Comparison of ENCODE assay signal across 16 cellular contexts in the genomic region with DNA sequence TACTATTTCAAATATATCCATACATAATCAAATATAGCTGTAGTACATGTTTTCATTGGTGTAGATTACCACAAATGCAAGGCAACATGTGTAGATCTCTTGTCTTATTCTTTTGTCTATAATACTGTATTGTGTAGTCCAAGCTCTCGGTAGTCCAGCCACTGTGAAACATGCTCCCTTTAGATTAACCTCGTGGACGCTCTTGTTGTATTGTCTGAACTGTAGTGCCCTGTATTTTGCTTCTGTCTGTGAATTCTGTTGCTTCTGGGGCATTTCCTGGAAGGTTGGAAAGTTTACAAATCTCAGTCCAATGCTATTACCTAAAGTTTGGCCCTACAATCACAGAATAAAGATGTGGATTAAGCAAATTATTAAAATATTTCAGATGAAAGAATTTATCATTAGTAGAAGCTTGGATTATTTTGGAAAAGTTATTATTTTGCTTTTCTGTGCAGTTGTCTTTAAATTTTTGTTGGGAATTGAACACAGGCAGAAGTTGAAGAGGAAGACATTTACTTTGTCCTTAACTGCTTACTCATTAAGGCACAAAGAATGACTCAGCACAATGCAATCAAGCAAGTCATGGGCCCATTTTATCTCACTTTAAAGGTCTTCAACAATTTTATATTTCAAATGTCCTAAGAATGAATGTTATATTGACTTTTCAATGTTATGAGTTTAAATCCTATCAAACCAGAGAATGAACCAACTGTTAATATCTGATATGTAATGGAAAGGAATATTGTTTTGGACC.
DNase-seq lines count a peak whose midpoint lies in the region; ATAC-seq, FAIRE-seq and TF ChIP-seq lines count a peak whose summit lies in the region.
"Had no signal": no experiment of that assay in that cellular context is flagged by ENCODE, and none has a peak within 500 bp of the region (broad histone marks: within the 10 kb centered on the region; RNA-seq: fewer than 3 reads in every experiment).

No MANE protein-coding gene starts in this region.

- peak; percentile 73 for ATAC-seq in HG02610 (IDR thresholded peaks at IDR 0.05; ENCODE audit: unreplicated experiment)

- no peak overlapping the region for H3K4me3 ChIP-seq in AG10803 (ENCODE audit: low read length)
- H3K4me3 ChIP-seq in keratinocyte (ENCODE audit: control insufficient read depth in 2 of 3, extremely low read depth in 1 of 3, insufficient read depth in 2 of 3, low read depth in 1 of 3, low read length in 3 of 3), result no peak overlapping the region
- H3K4me3 ChIP-seq: coronary artery had no signal

- H3K9me3 Mint-ChIP-seq in activated CD4-positive, alpha-beta T cell treated with anti-CD3 and anti-CD28 coated beads, Interleukin-2, amount 10 ng/mL, durations not matched to agents 24 days and 14 days, result no peaks in the 10 kb centered on the region
- H3K9me3 Mint-ChIP-seq: naive B cell had no signal

- no peaks in the 10 kb centered on the region for H3K79me2 ChIP-seq in keratinocyte (ENCODE audit: control insufficient read depth, insufficient read depth, low read length)

- no peaks in the 10 kb centered on the region for H3K27me3 ChIP-seq in keratinocyte (ENCODE audit: control insufficient read depth, extremely low read depth, insufficient read depth, low read length)

- H3K27ac Mint-ChIP-seq in activated CD4-positive, alpha-beta T cell treated with anti-CD3 and anti-CD28 coated beads, Interleukin-2, amount 10 ng/mL, durations not matched to agents 24 days and 14 days, result no peak overlapping the region
- H3K27ac Mint-ChIP-seq: naive B cell had no signal

- dilution Hi-C loops in keratinocyte (cut with MboI; ENCODE audit: extremely low pct_ligation_motif_present, low sequenced_read_pairs), result no loop called here

- no peak overlapping the region for H3K27ac ChIP-seq in keratinocyte (ENCODE audit: control insufficient read depth, insufficient read depth, low read length)
- H3K27ac ChIP-seq: coronary artery had no signal

- no peak for FAIRE-seq in keratinocyte (lab: Jason Lieb, UNC)
- no peak for FAIRE-seq in HTR-8/SVneo (lab: Jason Lieb, UNC)
- FAIRE-seq: small intestine had no signal

- no peaks in the 10 kb centered on the region for H3K36me3 ChIP-seq in keratinocyte (ENCODE audit: control insufficient read depth in 2 of 2, extremely low read depth in 1 of 2, insufficient read depth in 2 of 2, low read length in 2 of 2)

- H4K20me1 ChIP-seq in keratinocyte (ENCODE audit: control insufficient read depth, extremely low read depth, insufficient read depth, low read length), result no peaks in the 10 kb centered on the region

- no peak overlapping the region for H3K4me2 ChIP-seq in keratinocyte (ENCODE audit: control insufficient read depth, extremely low read depth, insufficient read depth, low read depth, low read length)

- no peaks in the 10 kb centered on the region for H3K9me1 ChIP-seq in keratinocyte (ENCODE audit: control insufficient read depth, extremely low read depth, insufficient read depth, low read length)

- peak; percentile 46 for DNase-seq in AG10803 (ENCODE audit: low read depth)
- DNase-seq in amniotic epithelial cell (ENCODE audit: low read depth), result peak; percentile 58
- no peak for DNase-seq in keratinocyte (ENCODE audit: low read depth, low spot score)
- no peak for DNase-seq in activated CD4-positive, alpha-beta T cell treated with anti-CD3 and anti-CD28 coated beads, Interleukin-2, amount 10 ng/mL, durations not matched to agents 24 days and 14 days
- no peak for DNase-seq in NCI-H446 treated with DMSO at 0.1 percent for 48 hours (lab: John Stamatoyannopoulos, UW)
- DNase-seq in HTR-8/SVneo (ENCODE audit: insufficient read length, low spot score), result no peak
- no peak for DNase-seq in islet precursor cell
- DNase-seq: activated CD4-positive, alpha-beta T cell treated with anti-CD3 and anti-CD28 coated beads, Interleukin-2, amount 50 U/mL, for 1 hour; activated effector memory CD4-positive, alpha-beta T cell treated with Interleukin-2 at 50 U/mL for 16 hours; naive B cell; NCI-H748 treated with DMSO at 0.1 percent for 48 hours; small intestine; SW 1271 had no signal

- H3K36me3 Mint-ChIP-seq in activated CD4-positive, alpha-beta T cell treated with anti-CD3 and anti-CD28 coated beads, Interleukin-2, amount 10 ng/mL, durations not matched to agents 24 days and 14 days (ENCODE audit: low read depth), result no peaks in the 10 kb centered on the region
- H3K36me3 Mint-ChIP-seq: CD14-positive monocyte, naive B cell had no signal

- peaks cover 3% of the 10 kb centered on the region for H3K4me1 ChIP-seq in keratinocyte (ENCODE audit: control insufficient read depth, extremely low read depth, insufficient read depth, low read length)

- H3K4me3 Mint-ChIP-seq in activated CD4-positive, alpha-beta T cell treated with anti-CD3 and anti-CD28 coated beads, Interleukin-2, amount 10 ng/mL, durations not matched to agents 24 days and 14 days, result no peak overlapping the region
- H3K4me3 Mint-ChIP-seq: naive B cell had no signal

- intact Hi-C loops in activated CD4-positive, alpha-beta T cell treated with anti-CD3 and anti-CD28 coated beads, Interleukin-2, amount 10 ng/mL, durations not matched to agents 24 days and 14 days (cut with micrococcal nuclease), result no loop called here

- no peaks in the 10 kb centered on the region for H3K9me3 ChIP-seq in keratinocyte (ENCODE audit: control insufficient read depth, low read depth, low read length)

- TF ChIP-seq CTCF in AG10803 (conservative IDR thresholded peaks at IDR 0.05; ENCODE audit: low read length) (no peak), keratinocyte (optimal IDR thresholded peaks at IDR 0.05 in 1 of 3, IDR thresholded peaks at IDR 0.05 in 1 of 3, conservative IDR thresholded peaks at IDR 0.05 in 1 of 3; ENCODE audit: extremely low read depth in 1 of 3, insufficient read depth in 2 of 3, low read length in 3 of 3) (no peak)

- peaks cover 9% of the 10 kb centered on the region for H3K27me3 Mint-ChIP-seq in activated CD4-positive, alpha-beta T cell treated with anti-CD3 and anti-CD28 coated beads, Interleukin-2, amount 10 ng/mL, durations not matched to agents 24 days and 14 days
- H3K27me3 Mint-ChIP-seq: naive B cell had no signal

- H3K4me1 Mint-ChIP-seq in activated CD4-positive, alpha-beta T cell treated with anti-CD3 and anti-CD28 coated beads, Interleukin-2, amount 10 ng/mL, durations not matched to agents 24 days and 14 days, result no peaks in the 10 kb centered on the region
- H3K4me1 Mint-ChIP-seq: naive B cell had no signal

- H2AFZ ChIP-seq in keratinocyte (ENCODE audit: control insufficient read depth, low read length), result peak overlapping the region; percentile 65

- no peak overlapping the region for H3K9ac ChIP-seq in keratinocyte (ENCODE audit: control insufficient read depth, extremely low read depth, insufficient read depth, low read length)

Comparison
In these comparisons a context has a peak if more than half of its experiments do, and no peak if none do; other contexts are left out.
1. DNase-seq: peak in AG10803 (single experiment) and amniotic epithelial cell (single experiment); none in keratinocyte (single experiment), activated CD4-positive, alpha-beta T cell treated with anti-CD3 and anti-CD28 coated beads, Interleukin-2, amount 10 ng/mL, durations not matched to agents 24 days and 14 days (single experiment), NCI-H446 treated with DMSO at 0.1 percent for 48 hours (single experiment), HTR-8/SVneo (single experiment) and islet precursor cell (single experiment).